Comparison of ENCODE assay signal across 14 cellular contexts in the genomic region with DNA sequence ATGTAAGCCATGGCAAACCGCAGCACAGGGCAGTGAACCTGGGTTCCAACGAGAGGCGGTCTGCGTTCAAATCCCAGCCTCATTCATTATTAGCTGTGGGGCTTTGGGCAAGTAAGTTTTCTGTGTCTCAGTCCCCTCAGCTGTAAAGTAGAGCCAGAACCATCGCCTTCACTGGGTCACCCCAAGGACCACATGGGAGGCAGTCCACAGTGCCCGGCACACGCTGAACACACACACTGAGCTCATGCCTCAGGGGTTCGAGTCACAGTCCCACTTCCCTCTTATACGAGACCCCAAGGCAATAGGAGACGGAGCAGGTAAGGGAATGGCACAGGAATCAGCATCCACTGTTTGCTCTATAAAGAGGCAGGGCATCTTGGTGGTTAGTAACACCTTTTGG. TPM values are rescaled to one million over a fixed set of nuclear protein-coding genes. Genes with fewer than 3 reads are reported as not detected.
DNase-seq lines count a peak whose midpoint lies in the region; ATAC-seq, FAIRE-seq and TF ChIP-seq lines count a peak whose summit lies in the region.
"Had no signal": no experiment of that assay in that cellular context is flagged by ENCODE, and none has a peak within 500 bp of the region (broad histone marks: within the 10 kb centered on the region; RNA-seq: fewer than 3 reads in every experiment).

No MANE protein-coding gene starts in this region.

- peaks cover 34% of the 10 kb centered on the region for H3K4me1 Mint-ChIP-seq in WTC11

- peaks cover 95 to 99% (median 97%) of the 10 kb centered on the region in 10 experiments for H3K4me1 ChIP-seq in BLaER1 treated with 17β-estradiol and CSF1 and Interleukin-3, amounts not matched to agents 10 nM and 100 nM
- no peaks in the 10 kb centered on the region for H3K4me1 ChIP-seq in kidney (ENCODE audit: control insufficient read depth in 1 of 2, insufficient read depth in 1 of 2, low read depth in 1 of 2, low read length in 2 of 2)
- H3K4me1 ChIP-seq in osteoblast (ENCODE audit: insufficient read depth, low read length) = no peaks in the 10 kb centered on the region

- H3K9me3 ChIP-seq in BLaER1 treated with 17β-estradiol and CSF1 and Interleukin-3, amounts not matched to agents 10 nM and 100 nM (replicated peaks in 1 of 11) = no peaks in the 10 kb centered on the region
- H3K9me3 ChIP-seq in kidney (ENCODE audit: control insufficient read depth in 1 of 2, low read length in 2 of 2) (no peaks in the 10 kb centered on the region), osteoblast (ENCODE audit: low read depth, low read length) (no peaks in the 10 kb centered on the region)

- peak overlapping the region; percentile 90 to 99 (median 99) for H3K4me2 ChIP-seq in BLaER1 treated with 17β-estradiol and CSF1 and Interleukin-3, amounts not matched to agents 10 nM and 100 nM
- no peak overlapping the region for H3K4me2 ChIP-seq in osteoblast (ENCODE audit: insufficient read depth, low read length)

- intact Hi-C loops in kidney (cut with DNase I) = no loop called here

- POLR2A ChIA-PET in WTC11 (lab: Charles Lee) = no interaction called here

- peaks cover 0 to 21% (median 0%) of the 10 kb centered on the region in 11 experiments; a peak in 2 of 22 replicates for H3K27me3 ChIP-seq in BLaER1 treated with 17β-estradiol and CSF1 and Interleukin-3, amounts not matched to agents 10 nM and 100 nM
- peaks cover 45% of the 10 kb centered on the region for H3K27me3 ChIP-seq in osteoblast (ENCODE audit: insufficient read depth, low read length)

- H3K36me3 Mint-ChIP-seq in WTC11 = no peaks in the 10 kb centered on the region

- ATAC-seq in WTC11 (no peak), HG02610 (IDR thresholded peaks at IDR 0.05; ENCODE audit: unreplicated experiment) (no peak)

- no peaks in the 10 kb centered on the region for H3K9me3 Mint-ChIP-seq in WTC11

- no peaks in the 10 kb centered on the region for H4K20me1 ChIP-seq in BLaER1 treated with 17β-estradiol and CSF1 and Interleukin-3, amounts not matched to agents 10 nM and 100 nM
- no peaks in the 10 kb centered on the region for H4K20me1 ChIP-seq in osteoblast (ENCODE audit: insufficient read depth, low read length)

- H3K9ac ChIP-seq in BLaER1 treated with 17β-estradiol and CSF1 and Interleukin-3, amounts not matched to agents 10 nM and 100 nM = peak overlapping the region; percentile 42 to 92 (median 86); a peak in 20 of 22 replicates
- no peak overlapping the region for H3K9ac ChIP-seq in kidney (ENCODE audit: low read length in 2 of 2)

- H3K79me2 ChIP-seq in osteoblast (ENCODE audit: insufficient read depth, low read length) = no peaks in the 10 kb centered on the region

- no peak for TF ChIP-seq CTCF in WTC11 (IDR thresholded peaks at IDR 0.05)
- no peak for TF ChIP-seq CTCF in kidney (IDR thresholded peaks at IDR 0.05; ENCODE audit: borderline replicate concordance, extremely low read depth, insufficient read depth)
- no peak for TF ChIP-seq CTCF in osteoblast (IDR thresholded peaks at IDR 0.05; ENCODE audit: extremely low read depth, low read depth, low read length)

- H3K4me3 ChIP-seq in BLaER1 treated with 17β-estradiol and CSF1 and Interleukin-3, amounts not matched to agents 10 nM and 100 nM = peak overlapping the region; percentile 28 to 67 (median 58); a peak in 18 of 20 replicates
- H3K4me3 ChIP-seq in kidney (ENCODE audit: low read length in 2 of 2) (no peak overlapping the region), osteoblast (ENCODE audit: insufficient read depth, low read length) (no peak overlapping the region)

- peaks cover 0 to 1% (median 0%) of the 10 kb centered on the region in 11 experiments; a peak in 1 of 22 replicates for H3K36me3 ChIP-seq in BLaER1 treated with 17β-estradiol and CSF1 and Interleukin-3, amounts not matched to agents 10 nM and 100 nM
- H3K36me3 ChIP-seq in kidney (ENCODE audit: control insufficient read depth in 1 of 2, insufficient read depth in 2 of 2, low read length in 2 of 2) = no peaks in the 10 kb centered on the region
- no peaks in the 10 kb centered on the region for H3K36me3 ChIP-seq in osteoblast (ENCODE audit: insufficient read depth, low read length)

- H3K27ac Mint-ChIP-seq in WTC11 = 0 out of 2 replicates have a peak overlapping the region, but pooled peaks have one; percentile 29

- CTCF ChIA-PET in WTC11 (lab: Charles Lee) = interaction anchor here (0.6 to 3.6 kb wide), 6 partner anchors 38 to 205 kb away, joined by 3 to 13 read pairs (median 4); no protein-coding TSS in a partner anchor

- H3K4me3 Mint-ChIP-seq in WTC11 = no peak overlapping the region

- no peak overlapping the region for H2AFZ ChIP-seq in osteoblast (ENCODE audit: low read length)

- DNase-seq in WTC11 (ENCODE audit: low spot score) (no peak), kidney (peak; percentile 27), osteoblast (ENCODE audit: insufficient read length, low spot score, missing footprints) (peak; percentile 39), cortex of kidney (lab: John Stamatoyannopoulos, UW) (no peak), SHP77 (lab: John Stamatoyannopoulos, UW) (no peak)
- DNase-seq in stimulated activated CD4-positive, alpha-beta T cell treated with anti-CD3 and anti-CD28 coated beads, Interleukin-15, amount 100 ng/mL, for 24 hours = no peak
- DNase-seq: 8988T, HCEC 1CT, NCI-H146, NCI-H345 had no signal

- no peak for FAIRE-seq in kidney (lab: Jason Lieb, UNC)
- FAIRE-seq: GM18507 had no signal

- H3K27me3 Mint-ChIP-seq in WTC11 (ENCODE audit: low read depth) = no peaks in the 10 kb centered on the region

- peak overlapping the region in 10 of 11 experiments; percentile 51 to 99 (median 96); a peak in 20 of 22 replicates for H3K27ac ChIP-seq in BLaER1 treated with 17β-estradiol and CSF1 and Interleukin-3, amounts not matched to agents 10 nM and 100 nM
- H3K27ac ChIP-seq in kidney (ENCODE audit: low read depth in 2 of 2, low read length in 2 of 2) (no peak overlapping the region), osteoblast (ENCODE audit: low read depth, low read length) (no peak overlapping the region)
- H3K27ac ChIP-seq: RWPE1 had no signal

TF ChIP-seq in WTC11, 78 proteins besides CTCF, POLR2A, EP300 and RAD21:
- TF ChIP-seq, protein P1, sequence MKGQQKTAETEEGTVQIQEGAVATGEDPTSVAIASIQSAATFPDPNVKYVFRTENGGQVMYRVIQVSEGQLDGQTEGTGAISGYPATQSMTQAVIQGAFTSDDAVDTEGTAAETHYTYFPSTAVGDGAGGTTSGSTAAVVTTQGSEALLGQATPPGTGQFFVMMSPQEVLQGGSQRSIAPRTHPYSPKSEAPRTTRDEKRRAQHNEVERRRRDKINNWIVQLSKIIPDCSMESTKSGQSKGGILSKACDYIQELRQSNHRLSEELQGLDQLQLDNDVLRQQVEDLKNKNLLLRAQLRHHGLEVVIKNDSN (CRISPR knock-in tag; IDR thresholded peaks at IDR 0.05) = no peak
- TF ChIP-seq ZNF317 (CRISPR knock-in tag; IDR thresholded peaks at IDR 0.05; ENCODE audit: borderline replicate concordance, low read depth) (no peak), ZNF263 (CRISPR knock-in tag; IDR thresholded peaks at IDR 0.05; ENCODE audit: low read depth) (no peak), ZNF219 (CRISPR knock-in tag; IDR thresholded peaks at IDR 0.05; ENCODE audit: borderline replicate concordance) (no peak), EMX1 (CRISPR knock-in tag; IDR thresholded peaks at IDR 0.05) (no peak), CBFB (CRISPR knock-in tag; IDR thresholded peaks at IDR 0.05; ENCODE audit: low read depth) (no peak)
- TF ChIP-seq, protein P2, sequence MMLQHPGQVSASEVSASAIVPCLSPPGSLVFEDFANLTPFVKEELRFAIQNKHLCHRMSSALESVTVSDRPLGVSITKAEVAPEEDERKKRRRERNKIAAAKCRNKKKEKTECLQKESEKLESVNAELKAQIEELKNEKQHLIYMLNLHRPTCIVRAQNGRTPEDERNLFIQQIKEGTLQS (CRISPR knock-in tag; conservative IDR thresholded peaks at IDR 0.05) = no peak
- TF ChIP-seq, protein P3, sequence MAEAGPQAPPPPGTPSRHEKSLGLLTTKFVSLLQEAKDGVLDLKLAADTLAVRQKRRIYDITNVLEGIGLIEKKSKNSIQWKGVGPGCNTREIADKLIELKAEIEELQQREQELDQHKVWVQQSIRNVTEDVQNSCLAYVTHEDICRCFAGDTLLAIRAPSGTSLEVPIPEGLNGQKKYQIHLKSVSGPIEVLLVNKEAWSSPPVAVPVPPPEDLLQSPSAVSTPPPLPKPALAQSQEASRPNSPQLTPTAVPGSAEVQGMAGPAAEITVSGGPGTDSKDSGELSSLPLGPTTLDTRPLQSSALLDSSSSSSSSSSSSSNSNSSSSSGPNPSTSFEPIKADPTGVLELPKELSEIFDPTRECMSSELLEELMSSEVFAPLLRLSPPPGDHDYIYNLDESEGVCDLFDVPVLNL (CRISPR knock-in tag; IDR thresholded peaks at IDR 0.05; ENCODE audit: borderline replicate concordance, low read depth) = no peak

RNA-seq across cellular contexts. Expression of gene LRTM2, which starts 19.1 kb away (rescaled TPM):
- total RNA-seq in WTC11 (2021) = 0.30 to 0.66 TPM (median 0.34 TPM) in 3 replicates
- not detected for total RNA-seq in kidney
- not detected for polyA plus RNA-seq in kidney (ENCODE audit: insufficient read depth, low read depth, low replicate concordance)
- total RNA-seq in osteoblast = not detected in 2 replicates

Comparison
In these comparisons a context has a peak if more than half of its experiments do, and no peak if none do; other contexts are left out.
1. H3K27ac ChIP-seq: peak in BLaER1 treated with 17β-estradiol and CSF1 and Interleukin-3, amounts not matched to agents 10 nM and 100 nM (10 of 11); none in kidney (0 of 2) and osteoblast (single experiment).
2. H3K4me3 ChIP-seq: peak in BLaER1 treated with 17β-estradiol and CSF1 and Interleukin-3, amounts not matched to agents 10 nM and 100 nM (10 of 10); none in kidney (0 of 2) and osteoblast (single experiment).
3. H3K9ac ChIP-seq: peak in BLaER1 treated with 17β-estradiol and CSF1 and Interleukin-3, amounts not matched to agents 10 nM and 100 nM (11 of 11); none in kidney (0 of 2).
4. DNase-seq: peak in kidney (single experiment) and osteoblast (single experiment); none in WTC11 (single experiment), stimulated activated CD4-positive, alpha-beta T cell treated with anti-CD3 and anti-CD28 coated beads, Interleukin-15, amount 100 ng/mL, for 24 hours (single experiment), cortex of kidney (single experiment) and SHP77 (0 of 2).